Comparison of ENCODE assay signal across 1 cellular context in genomic region chr2:28338046-28338753, GRCh38.
TF ChIP-seq lines count a peak whose summit lies in the region.

No MANE protein-coding gene starts in this region.

TF ChIP-seq in SK-N-SH, 30 proteins besides CTCF, POLR2A, EP300 and RAD21 (continued from another document):
- TF ChIP-seq USF1 (IDR thresholded peaks at IDR 0.05; ENCODE audit: borderline replicate concordance, low read depth): no peak
- TF ChIP-seq FOXM1 (IDR thresholded peaks at IDR 0.05; ENCODE audit: low read depth): no peak
- TF ChIP-seq RCOR1 (IDR thresholded peaks at IDR 0.05; ENCODE audit: low read length): no peak
- TF ChIP-seq JUND (IDR thresholded peaks at IDR 0.05): no peak
- no peak for TF ChIP-seq GATA2 (CRISPR knock-in tag; IDR thresholded peaks at IDR 0.05)
- TF ChIP-seq SMC3 (IDR thresholded peaks at IDR 0.05; ENCODE audit: low read depth, low read length): no peak
- TF ChIP-seq EZH2phosphoT487 (IDR thresholded peaks at IDR 0.05; ENCODE audit: borderline replicate concordance, low read depth): no peak
- TF ChIP-seq NRF1 (IDR thresholded peaks at IDR 0.05; ENCODE audit: low read depth, low read length): no peak
- no peak for TF ChIP-seq NFIC (IDR thresholded peaks at IDR 0.05; ENCODE audit: borderline replicate concordance)
- TF ChIP-seq ZBTB33 (IDR thresholded peaks at IDR 0.05; ENCODE audit: borderline replicate concordance, low read depth): no peak
- TF ChIP-seq RFX5 (IDR thresholded peaks at IDR 0.05; ENCODE audit: low read length): no peak
- TF ChIP-seq GABPA (IDR thresholded peaks at IDR 0.05; ENCODE audit: low read depth): no peak
